ENCODE assay signal across 8 cellular contexts in the genomic region with DNA sequence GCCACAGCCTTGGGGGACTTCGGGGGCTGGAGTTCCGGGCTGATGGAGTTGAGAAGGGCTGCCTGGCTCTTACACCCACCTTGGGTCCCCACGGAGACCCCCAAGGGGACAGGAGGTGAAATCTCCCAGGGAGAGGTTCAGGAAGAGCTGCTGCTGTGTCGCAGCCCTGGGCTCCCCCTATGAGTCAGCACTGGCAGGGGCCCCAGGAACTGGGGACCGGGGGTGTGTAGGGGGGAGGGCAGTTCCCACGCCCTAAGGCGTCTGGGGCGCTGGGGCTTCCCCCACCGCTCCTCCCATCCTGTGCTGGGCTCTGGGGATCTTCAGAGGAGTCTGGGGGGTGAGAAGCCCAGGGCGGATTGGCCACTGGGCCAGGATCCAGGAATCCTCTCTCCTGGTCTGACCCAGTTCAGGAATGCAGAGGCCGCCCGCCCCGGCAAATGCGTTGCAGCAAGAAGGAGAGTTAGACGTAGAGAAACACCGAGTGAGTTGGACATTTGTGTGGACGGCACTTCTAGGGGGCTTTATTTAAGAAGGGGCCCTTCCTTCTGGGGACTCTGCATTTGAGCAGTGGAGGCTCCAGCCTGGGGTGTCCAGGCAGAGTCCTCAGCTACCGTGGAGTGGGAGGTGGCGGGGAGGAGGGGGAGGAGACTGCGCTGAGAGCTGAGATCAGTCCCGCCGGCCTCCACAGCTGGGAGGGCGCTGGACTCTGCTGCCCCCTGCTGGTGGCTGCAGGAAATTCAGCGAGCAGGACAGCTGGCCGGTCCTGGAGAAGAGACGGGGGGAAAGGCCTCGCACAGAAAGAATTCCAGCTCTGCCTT. TPM values are rescaled to one million over a fixed set of nuclear protein-coding genes. Genes with fewer than 3 reads are reported as not detected.
DNase-seq lines count a peak whose midpoint lies in the region; ATAC-seq and TF ChIP-seq lines count a peak whose summit lies in the region.

No MANE protein-coding gene starts in this region.

- POLR2A ChIA-PET in CD8-positive, alpha-beta memory T cell (lab: Charles Lee), result interaction anchor here (0.7 to 2.7 kb wide), 12 partner anchors 10 to 264 kb away, joined by 3 to 29 read pairs (median 5); a partner anchor contains a TSS

- H3K27me3 ChIP-seq in CD8-positive, alpha-beta memory T cell (ENCODE audit: insufficient read depth, low read length, poor library complexity, severe bottlenecking), result peaks cover 21% of the 10 kb centered on the region
- H3K27me3 ChIP-seq in OCI-LY1 (ENCODE audit: insufficient read depth, low read length), result peaks cover 11% of the 10 kb centered on the region; the same call in 1 of the 2 replicates
- H3K27me3 ChIP-seq in muscle layer of colon (ENCODE audit: control insufficient read depth in 1 of 2, insufficient read depth in 2 of 2, low read length in 2 of 2), result no peaks in the 10 kb centered on the region

- H3K9me3 ChIP-seq in CD8-positive, alpha-beta memory T cell (ENCODE audit: low read length), result no peaks in the 10 kb centered on the region
- H3K9me3 ChIP-seq in OCI-LY1 (ENCODE audit: low read length) (no peaks in the 10 kb centered on the region), muscle layer of colon (ENCODE audit: low read length) (no peaks in the 10 kb centered on the region)

- peaks cover 33 to 51% (median 48%) of the 10 kb centered on the region in 3 donors for H3K4me1 Mint-ChIP-seq in CD8-positive, alpha-beta memory T cell

- H3K27ac ChIP-seq in CD8-positive, alpha-beta memory T cell (ENCODE audit: low read depth, low read length), result peak overlapping the region; percentile 96
- H3K27ac ChIP-seq in OCI-LY1 (ENCODE audit: low read depth, low read length, poor library complexity, severe bottlenecking), result no peak overlapping the region
- H3K27ac ChIP-seq in muscle layer of colon (ENCODE audit: low read depth, low read length), result peak overlapping the region; percentile 96

- CTCF ChIA-PET in CD8-positive, alpha-beta memory T cell (lab: Charles Lee), result interaction anchor here (0.5 to 10.5 kb wide), 31 partner anchors 8 to 1553 kb away, joined by 3 to 219 read pairs (median 5); a partner anchor contains a TSS

- peak; percentile 80 for TF ChIP-seq CTCF in OCI-LY1 (IDR thresholded peaks at IDR 0.05; ENCODE audit: low read length)

- H3K79me2 ChIP-seq in OCI-LY1 (ENCODE audit: insufficient read depth, low read length), result no peaks in the 10 kb centered on the region

- H3K4me3 Mint-ChIP-seq in CD8-positive, alpha-beta memory T cell, result peak overlapping the region; percentile 93 to 99 (median 98)

- peak; percentile 67 for TF ChIP-seq POLR2A in erythroblast (IDR thresholded peaks at IDR 0.05; ENCODE audit: low read length)

- peak; percentile 84 to 94 (median 86) for DNase-seq in CD8-positive, alpha-beta memory T cell
- DNase-seq in HPDE6-E6E7 (ENCODE audit: extremely low spot score) (peak; percentile 78), erythroblast (lab: John Stamatoyannopoulos, UW) (peak; percentile 87 to 94)
- peak; percentile 91 for DNase-seq in activated T-cell treated with anti-CD3 and anti-CD28 coated beads, Interleukin-2, amount 50 U/mL, for 1 hour
- peak; percentile 67 to 83 for DNase-seq in stimulated activated CD8-positive, alpha-beta memory T cell treated with anti-CD3 and anti-CD28 coated beads, Interleukin-7, amount 100 ng/mL, for 1 hour (ENCODE audit: low read depth in 2 of 2)

- H3K36me3 ChIP-seq in CD8-positive, alpha-beta memory T cell (ENCODE audit: insufficient read depth, low read length), result no peaks in the 10 kb centered on the region
- H3K36me3 ChIP-seq in OCI-LY1 (ENCODE audit: insufficient read depth, low read length) (no peaks in the 10 kb centered on the region), muscle layer of colon (ENCODE audit: insufficient read depth, low read length) (no peaks in the 10 kb centered on the region)

- peaks cover 33% of the 10 kb centered on the region for H3K4me1 ChIP-seq in CD8-positive, alpha-beta memory T cell (ENCODE audit: insufficient read depth, low read length)
- peaks cover 6% of the 10 kb centered on the region for H3K4me1 ChIP-seq in OCI-LY1 (ENCODE audit: insufficient read depth, low read length, severe bottlenecking)
- H3K4me1 ChIP-seq in muscle layer of colon (ENCODE audit: insufficient read depth, low read length), result peaks cover 17% of the 10 kb centered on the region

- no peaks in the 10 kb centered on the region for H3K9me3 Mint-ChIP-seq in CD8-positive, alpha-beta memory T cell

- H3K4me2 ChIP-seq in OCI-LY1 (ENCODE audit: low read length), result peak overlapping the region; percentile 53

- H3K27me3 Mint-ChIP-seq in CD8-positive, alpha-beta memory T cell, result peaks cover 22 to 28% of the 10 kb centered on the region in 2 donors

- no peaks in the 10 kb centered on the region for H3F3A ChIP-seq in OCI-LY1 (ENCODE audit: insufficient read depth, low read length)

- H3K9ac ChIP-seq in OCI-LY1 (ENCODE audit: low read length), result no peak overlapping the region
- H3K9ac ChIP-seq in muscle layer of colon (ENCODE audit: low read length), result peak overlapping the region; percentile 78

- H2AFZ ChIP-seq in OCI-LY1 (ENCODE audit: low read length), result no peak overlapping the region

- ATAC-seq in GM19455 (IDR thresholded peaks at IDR 0.05; ENCODE audit: unreplicated experiment), result peak; percentile 65

- H3K27ac Mint-ChIP-seq in CD8-positive, alpha-beta memory T cell, result peak overlapping the region; percentile 99 to 100 (median 100)

- peak overlapping the region; percentile 91 for H3K4me3 ChIP-seq in CD8-positive, alpha-beta memory T cell (ENCODE audit: low read length)
- H3K4me3 ChIP-seq in OCI-LY1 (ENCODE audit: low read depth, low read length, poor library complexity, severe bottlenecking) (peak overlapping the region; percentile 31), muscle layer of colon (ENCODE audit: low read depth in 1 of 2, low read length in 2 of 2) (peak overlapping the region; percentile 50 to 64)

- H3K36me3 Mint-ChIP-seq in CD8-positive, alpha-beta memory T cell, result peaks cover 0 to 2% (median 0%) of the 10 kb centered on the region in 3 donors

- no peaks in the 10 kb centered on the region for H3K9me2 ChIP-seq in OCI-LY1 (ENCODE audit: low read depth, low read length)

- H4K20me1 ChIP-seq in OCI-LY1 (ENCODE audit: insufficient read depth, low read length), result no peaks in the 10 kb centered on the region

RNA-seq across cellular contexts. Expression of a gene that starts 15.0 kb away (rescaled TPM):
- 1 to 10 TPM in 1 of 2 experiments, under 1 TPM in 1; 0.90 to 1.5 TPM for total RNA-seq in CD8-positive, alpha-beta memory T cell
- polyA plus RNA-seq in CD8-positive, alpha-beta memory T cell, result not detected

RNA-seq across cellular contexts. Expression of a gene that starts 44.0 kb away (rescaled TPM):
- 1 to 10 TPM; 6.8 to 8.2 TPM for total RNA-seq in CD8-positive, alpha-beta memory T cell
- polyA plus RNA-seq in CD8-positive, alpha-beta memory T cell, result 3.5 TPM

RNA-seq across cellular contexts. Expression of a gene that starts 44.1 kb away (rescaled TPM):
- total RNA-seq in CD8-positive, alpha-beta memory T cell, result 10 to 100 TPM; 30.8 to 31.0 TPM
- 15.3 TPM for polyA plus RNA-seq in CD8-positive, alpha-beta memory T cell

Comparison
In these comparisons a context has a peak if more than half of its experiments do, and no peak if none do; other contexts are left out.
1. H3K4me3 ChIP-seq: peak in every context shown above with its lines; median percentile 91 in CD8-positive, alpha-beta memory T cell; 57 in muscle layer of colon; 31 in OCI-LY1.